In genomic region chr10:130999376-131000202, GRCh38 we compare ENCODE assay signal across 22 cellular contexts.
"Had no signal": no experiment of that assay in that cellular context is flagged by ENCODE, and none has a peak within 500 bp of the region (broad histone marks: within the 10 kb centered on the region; RNA-seq: fewer than 3 reads in every experiment).

No MANE protein-coding gene starts in this region.

- H3K27me3 ChIP-seq: brain microvascular endothelial cell, foreskin keratinocyte, upper lobe of left lung had no signal

- H3K27me3 Mint-ChIP-seq: dendritic cell treated with granulocyte-macrophage colony-stimulating factor and Interleukin-4, amounts not matched to agents 40 ng/mL and 50 ng/mL, for 4 days had no signal

- H3K27ac Mint-ChIP-seq: activated T-helper 17 cell treated with anti-CD3 and anti-CD28 coated beads, Interleukin-2, amount 50 U/mL, for 72 hours; dendritic cell treated with granulocyte-macrophage colony-stimulating factor and Interleukin-4, amounts not matched to agents 40 ng/mL and 50 ng/mL, for 4 days; endodermal cell; naive B cell had no signal

- H3K4me3 Mint-ChIP-seq: activated T-cell treated with anti-CD3 and anti-CD28 coated beads, Interleukin-2, amount 50 U/mL, for 4 hours; activated T-helper 17 cell treated with anti-CD3 and anti-CD28 coated beads, Interleukin-2, amount 50 U/mL, for 72 hours; dendritic cell treated with granulocyte-macrophage colony-stimulating factor and Interleukin-4, amounts not matched to agents 40 ng/mL and 50 ng/mL, for 4 days; endodermal cell; naive B cell had no signal

- H3K4me3 ChIP-seq: heart right ventricle, left lung, upper lobe of left lung had no signal

- H3K27ac ChIP-seq: brain microvascular endothelial cell, foreskin keratinocyte, heart right ventricle, left lung, upper lobe of left lung, VCaP had no signal

- H3K36me3 Mint-ChIP-seq: naive B cell had no signal

- H3K9me3 ChIP-seq: left lung, upper lobe of left lung had no signal

- H3K4me1 ChIP-seq: foreskin keratinocyte, heart right ventricle, left lung, upper lobe of left lung had no signal

- ATAC-seq: activated CD4-positive, CD25-positive, alpha-beta regulatory T cell treated with anti-CD3 and anti-CD28 coated beads, Interleukin-2, amount 50 U/mL, for 24 hours; activated T-cell treated with anti-CD3 and anti-CD28 coated beads, Interleukin-2, amount 50 U/mL, for 4 hours; activated T-helper 17 cell treated with anti-CD3 and anti-CD28 coated beads, Interleukin-2, amount 50 U/mL, for 72 hours; esophagus mucosa; foreskin keratinocyte; heart right ventricle; left lung; right cardiac atrium had no signal

- H3K9me3 Mint-ChIP-seq: activated T-cell treated with anti-CD3 and anti-CD28 coated beads, Interleukin-2, amount 50 U/mL, for 4 hours; dendritic cell treated with granulocyte-macrophage colony-stimulating factor and Interleukin-4, amounts not matched to agents 40 ng/mL and 50 ng/mL, for 4 days had no signal

- H3K4me1 Mint-ChIP-seq: activated T-helper 17 cell treated with anti-CD3 and anti-CD28 coated beads, Interleukin-2, amount 50 U/mL, for 72 hours; endodermal cell; naive B cell had no signal

- DNase-seq: activated CD4-positive, alpha-beta T cell treated with anti-CD3 and anti-CD28 coated beads for 48 hours; activated gamma-delta T cell treated with Interleukin-2 at 50 U/mL for 16 hours; activated naive CD4-positive, alpha-beta T cell treated with anti-CD3 and anti-CD28 coated beads, Interleukin-2, amount 50 U/mL, for 16 hours; activated T-cell treated with anti-CD3 and anti-CD28 coated beads, Interleukin-2, amount 50 U/mL, for 4 hours; amniotic stem cell; brain microvascular endothelial cell; central memory CD4-positive, alpha-beta T cell; endodermal cell; foreskin keratinocyte; heart right ventricle; kidney glomerular epithelial cell; left lung; naive B cell; nucleus accumbens; right cardiac atrium; stimulated activated naive CD4-positive, alpha-beta T cell treated with Interleukin-2 at 50 U/mL for 16 hours had no signal

- H3K36me3 ChIP-seq: brain microvascular endothelial cell, heart right ventricle, left lung, upper lobe of left lung had no signal
